Comparison of ENCODE assay signal across 14 cellular contexts in genomic region chr4:136713140-136713539, GRCh38.
A peak's percentile ranks its signal among the peaks of the same experiment; 100 is the strongest.
DNase-seq lines count a peak whose midpoint lies in the region; ATAC-seq and TF ChIP-seq lines count a peak whose summit lies in the region.
"Had no signal": no experiment of that assay in that cellular context is flagged by ENCODE, and none has a peak within 500 bp of the region (broad histone marks: within the 10 kb centered on the region; RNA-seq: fewer than 3 reads in every experiment).

No MANE protein-coding gene starts in this region.

- H2BK15ac ChIP-seq in H9 (ENCODE audit: low read depth, low read length) = no peak overlapping the region

- DNase-seq in AG20443 (ENCODE audit: low spot score) (peak; percentile 6), H9 (no peak), fibroblast of the aortic adventitia (ENCODE audit: low read depth) (peak; percentile 47), glutamatergic neuron (no peak), HuH-7 (ENCODE audit: low spot score) (no peak), DMS79 (lab: John Stamatoyannopoulos, UW) (no peak)
- DNase-seq in CD8-positive, alpha-beta T cell = no peak
- DNase-seq: activated CD4-positive, alpha-beta memory T cell treated with anti-CD3 and anti-CD28 coated beads for 36 hours; body of pancreas; CD4-positive, CD25-positive, alpha-beta regulatory T cell; naive thymus-derived CD8-positive, alpha-beta T cell had no signal

- CTCF ChIA-PET in CD8-positive, alpha-beta T cell (lab: Charles Lee) = no interaction called here

- H3K4me3 ChIP-seq in fibroblast of the aortic adventitia (ENCODE audit: low read depth, low read length) = no peak overlapping the region
- H3K4me3 ChIP-seq in CD8-positive, alpha-beta T cell (ENCODE audit: low read depth, low read length) = no peak overlapping the region
- H3K4me3 ChIP-seq: body of pancreas, hepatocyte had no signal

- no peaks in the 10 kb centered on the region for H4K20me1 ChIP-seq in H9 (ENCODE audit: control insufficient read depth, insufficient read depth, insufficient read length)

- H3K4me1 Mint-ChIP-seq in H9 = no peaks in the 10 kb centered on the region
- no peaks in the 10 kb centered on the region for H3K4me1 Mint-ChIP-seq in glutamatergic neuron (ENCODE audit: low read depth, unreplicated experiment)
- no peaks in the 10 kb centered on the region for H3K4me1 Mint-ChIP-seq in CD8-positive, alpha-beta T cell (ENCODE audit: low read depth)
- H3K4me1 Mint-ChIP-seq: CD4-positive, CD25-positive, alpha-beta regulatory T cell; naive thymus-derived CD8-positive, alpha-beta T cell had no signal

- no peak overlapping the region for H2BK120ac ChIP-seq in H9 (ENCODE audit: low read depth, low read length, poor library complexity, severe bottlenecking)

- no peak overlapping the region for H3K56ac ChIP-seq in H9 (ENCODE audit: insufficient read length, low read depth, low read length)

- no peaks in the 10 kb centered on the region for H3K79me1 ChIP-seq in H9 (ENCODE audit: insufficient read depth, low read depth, low read length, poor library complexity, severe bottlenecking)

- H3K36me3 Mint-ChIP-seq in H9 (ENCODE audit: insufficient read depth in 1 of 3, low read depth in 3 of 3) (peaks cover 4 to 8% (median 7%) of the 10 kb centered on the region in 3 experiments; a peak in 6 of 7 replicates), glutamatergic neuron (ENCODE audit: unreplicated experiment) (no peaks in the 10 kb centered on the region)
- no peaks in the 10 kb centered on the region for H3K36me3 Mint-ChIP-seq in CD8-positive, alpha-beta T cell
- H3K36me3 Mint-ChIP-seq: activated CD4-positive, alpha-beta memory T cell treated with anti-CD3 and anti-CD28 coated beads for 36 hours; CD4-positive, CD25-positive, alpha-beta regulatory T cell; naive thymus-derived CD8-positive, alpha-beta T cell had no signal

- H3K27ac ChIP-seq in H9 (ENCODE audit: insufficient read length, low read depth, low read length) = no peak overlapping the region
- H3K27ac ChIP-seq in CD8-positive, alpha-beta T cell (ENCODE audit: low read depth, low read length) = no peak overlapping the region
- H3K27ac ChIP-seq: body of pancreas, hepatocyte had no signal

- no peaks in the 10 kb centered on the region for H3K27me3 Mint-ChIP-seq in H9 (ENCODE audit: low read depth)
- H3K27me3 Mint-ChIP-seq in glutamatergic neuron (ENCODE audit: unreplicated experiment) = no peaks in the 10 kb centered on the region
- no peaks in the 10 kb centered on the region for H3K27me3 Mint-ChIP-seq in CD8-positive, alpha-beta T cell (ENCODE audit: low read depth)
- H3K27me3 Mint-ChIP-seq: activated CD4-positive, alpha-beta memory T cell treated with anti-CD3 and anti-CD28 coated beads for 36 hours; CD4-positive, CD25-positive, alpha-beta regulatory T cell; naive thymus-derived CD8-positive, alpha-beta T cell had no signal

- no peak overlapping the region; a peak in 1 of 7 replicates for H3K27ac Mint-ChIP-seq in H9
- no peak overlapping the region for H3K27ac Mint-ChIP-seq in glutamatergic neuron (ENCODE audit: unreplicated experiment)
- no peak overlapping the region for H3K27ac Mint-ChIP-seq in CD8-positive, alpha-beta T cell
- H3K27ac Mint-ChIP-seq: activated CD4-positive, alpha-beta memory T cell treated with anti-CD3 and anti-CD28 coated beads for 36 hours; CD4-positive, CD25-positive, alpha-beta regulatory T cell; naive thymus-derived CD8-positive, alpha-beta T cell had no signal

- no CpG with 5 or more reads among the region's 1 CpG for WGBS in H9 (ENCODE audit: extremely low coverage, insufficient read length, low lambda C conversion rate)

- H2BK5ac ChIP-seq in H9 (ENCODE audit: insufficient read length, low read length) = no peak overlapping the region

- no peaks in the 10 kb centered on the region for H3K23me2 ChIP-seq in H9 (ENCODE audit: insufficient read length, low read depth, low read length, poor library complexity, severe bottlenecking)

- H3T11ph ChIP-seq in H9 (ENCODE audit: low read length) = no peak overlapping the region

- intact Hi-C loops in CD8-positive, alpha-beta T cell (cut with DNase I, micrococcal nuclease) = no loop called here

- H3K9ac ChIP-seq in H9 (ENCODE audit: extremely low read depth, insufficient read length, low read length) = no peak overlapping the region

- peaks cover 0 to 10% of the 10 kb centered on the region in 2 experiments; a peak in 4 of 5 replicates for H3K9me3 Mint-ChIP-seq in H9
- no peaks in the 10 kb centered on the region for H3K9me3 Mint-ChIP-seq in glutamatergic neuron (ENCODE audit: unreplicated experiment)
- H3K9me3 Mint-ChIP-seq in CD8-positive, alpha-beta T cell = no peaks in the 10 kb centered on the region

- H2BK20ac ChIP-seq in H9 (ENCODE audit: low read depth, low read length, poor library complexity, severe bottlenecking) = no peak overlapping the region

- H3K9me3 ChIP-seq in H9 (ENCODE audit: control insufficient read depth, low read depth, low read length) = no peaks in the 10 kb centered on the region
- no peaks in the 10 kb centered on the region for H3K9me3 ChIP-seq in CD8-positive, alpha-beta T cell (ENCODE audit: low read length)
- H3K9me3 ChIP-seq: body of pancreas had no signal

- H2BK12ac ChIP-seq in H9 (ENCODE audit: insufficient read length, low read depth, low read length) = no peak overlapping the region

- H3K79me2 ChIP-seq in H9 (ENCODE audit: insufficient read depth, low read length) = no peaks in the 10 kb centered on the region
- H3K79me2 ChIP-seq: hepatocyte had no signal

- no peak overlapping the region for H4K5ac ChIP-seq in H9 (ENCODE audit: insufficient read length, low read depth, low read length)

- H3K4me1 ChIP-seq in H9 (ENCODE audit: insufficient read depth, low read length) = no peaks in the 10 kb centered on the region
- no peaks in the 10 kb centered on the region for H3K4me1 ChIP-seq in CD8-positive, alpha-beta T cell (ENCODE audit: insufficient read depth, low read length)
- H3K4me1 ChIP-seq: body of pancreas had no signal

- H3K4me3 Mint-ChIP-seq in H9 = no peak overlapping the region
- H3K4me3 Mint-ChIP-seq in glutamatergic neuron (ENCODE audit: unreplicated experiment) = no peak overlapping the region
- no peak overlapping the region for H3K4me3 Mint-ChIP-seq in CD8-positive, alpha-beta T cell
- H3K4me3 Mint-ChIP-seq: activated CD4-positive, alpha-beta memory T cell treated with anti-CD3 and anti-CD28 coated beads for 36 hours; CD4-positive, CD25-positive, alpha-beta regulatory T cell; naive thymus-derived CD8-positive, alpha-beta T cell had no signal

- no peak overlapping the region for H3K18ac ChIP-seq in H9 (ENCODE audit: insufficient read length, low read depth, low read length)

- peak; percentile 24; the same call in 2 of the 3 replicates for TF ChIP-seq CTCF in H9 (conservative IDR thresholded peaks at IDR 0.05)
- TF ChIP-seq CTCF in fibroblast of the aortic adventitia (IDR thresholded peaks at IDR 0.05; ENCODE audit: insufficient read depth, low read length) = peak; percentile 43
- TF ChIP-seq CTCF in glutamatergic neuron (IDR thresholded peaks at IDR 0.05; ENCODE audit: partially characterized antibody, unreplicated experiment) = no peak
- TF ChIP-seq CTCF in CD8-positive, alpha-beta T cell (IDR thresholded peaks at IDR 0.05) = no peak

- no peak overlapping the region for H3K14ac ChIP-seq in H9 (ENCODE audit: insufficient read depth, low read length)

- H3K4ac ChIP-seq in H9 (ENCODE audit: low read depth, low read length) = no peak overlapping the region

- no peaks in the 10 kb centered on the region for H3K36me3 ChIP-seq in CD8-positive, alpha-beta T cell (ENCODE audit: insufficient read depth, low read length)

- ATAC-seq in SK-N-SH treated with all-trans-retinoic acid at 6 μM for 48 hours = peak; percentile 74
- ATAC-seq in CD8-positive, alpha-beta T cell = no peak
- ATAC-seq: body of pancreas; naive thymus-derived CD8-positive, alpha-beta T cell; Panc1 had no signal

- H4K8ac ChIP-seq in H9 (replicated peaks; ENCODE audit: insufficient read length, low read depth, low read length) = no peak overlapping the region

- no peak overlapping the region for H2AK5ac ChIP-seq in H9 (ENCODE audit: insufficient read length, low read length)

- H3K27me3 ChIP-seq in H9 (ENCODE audit: insufficient read depth, low read length) = no peaks in the 10 kb centered on the region
- no peaks in the 10 kb centered on the region for H3K27me3 ChIP-seq in CD8-positive, alpha-beta T cell (ENCODE audit: insufficient read depth, low read length)
- H3K27me3 ChIP-seq: body of pancreas, hepatocyte had no signal

- no peak overlapping the region for H3K4me2 ChIP-seq in H9 (ENCODE audit: insufficient read depth, insufficient read length, low read length)
- H3K4me2 ChIP-seq: hepatocyte had no signal

- no peak overlapping the region for H2AFZ ChIP-seq in H9 (ENCODE audit: low read length)
- H2AFZ ChIP-seq: hepatocyte had no signal

- POLR2A ChIA-PET in CD8-positive, alpha-beta T cell (lab: Charles Lee) = no interaction called here

- no peak overlapping the region for H3K23ac ChIP-seq in H9 (ENCODE audit: insufficient read length, low read depth, low read length)

- H4K91ac ChIP-seq in H9 (ENCODE audit: insufficient read length, low read depth, low read length) = no peak overlapping the region

TF ChIP-seq in SK-N-SH treated with all-trans-retinoic acid at 6 μM for 48 hours, 23 proteins besides CTCF, POLR2A, EP300 and RAD21 (continues in another document):
- no peak for TF ChIP-seq ZNF565 (CRISPR knock-in tag; conservative IDR thresholded peaks at IDR 0.05; ENCODE audit: low read depth)
- no peak for TF ChIP-seq ESRRG (CRISPR knock-in tag; IDR thresholded peaks at IDR 0.05)
- TF ChIP-seq TCF4 (CRISPR knock-in tag; IDR thresholded peaks at IDR 0.05; ENCODE audit: borderline replicate concordance) = no peak
- TF ChIP-seq ZNF8 (CRISPR knock-in tag; IDR thresholded peaks at IDR 0.05) = no peak
- TF ChIP-seq POU6F1 (CRISPR knock-in tag; IDR thresholded peaks at IDR 0.05; ENCODE audit: borderline replicate concordance, low read depth) = no peak
- no peak for TF ChIP-seq TOX (CRISPR knock-in tag; IDR thresholded peaks at IDR 0.05; ENCODE audit: borderline replicate concordance)
- TF ChIP-seq GLIS3 (CRISPR knock-in tag; IDR thresholded peaks at IDR 0.05) = no peak
- no peak for TF ChIP-seq PPARA (CRISPR knock-in tag; IDR thresholded peaks at IDR 0.05; ENCODE audit: borderline replicate concordance)

Comparison
In these comparisons a context has a peak if more than half of its experiments do, and no peak if none do; other contexts are left out.
1. DNase-seq: peak in AG20443 (single experiment) and fibroblast of the aortic adventitia (single experiment); none in H9 (single experiment), glutamatergic neuron (single experiment), CD8-positive, alpha-beta T cell (0 of 7), HuH-7 (single experiment) and DMS79 (single experiment).
2. CTCF ChIP-seq: peak in H9 (single experiment) and fibroblast of the aortic adventitia (single experiment); none in glutamatergic neuron (single experiment) and CD8-positive, alpha-beta T cell (single experiment).